In the genomic region with DNA sequence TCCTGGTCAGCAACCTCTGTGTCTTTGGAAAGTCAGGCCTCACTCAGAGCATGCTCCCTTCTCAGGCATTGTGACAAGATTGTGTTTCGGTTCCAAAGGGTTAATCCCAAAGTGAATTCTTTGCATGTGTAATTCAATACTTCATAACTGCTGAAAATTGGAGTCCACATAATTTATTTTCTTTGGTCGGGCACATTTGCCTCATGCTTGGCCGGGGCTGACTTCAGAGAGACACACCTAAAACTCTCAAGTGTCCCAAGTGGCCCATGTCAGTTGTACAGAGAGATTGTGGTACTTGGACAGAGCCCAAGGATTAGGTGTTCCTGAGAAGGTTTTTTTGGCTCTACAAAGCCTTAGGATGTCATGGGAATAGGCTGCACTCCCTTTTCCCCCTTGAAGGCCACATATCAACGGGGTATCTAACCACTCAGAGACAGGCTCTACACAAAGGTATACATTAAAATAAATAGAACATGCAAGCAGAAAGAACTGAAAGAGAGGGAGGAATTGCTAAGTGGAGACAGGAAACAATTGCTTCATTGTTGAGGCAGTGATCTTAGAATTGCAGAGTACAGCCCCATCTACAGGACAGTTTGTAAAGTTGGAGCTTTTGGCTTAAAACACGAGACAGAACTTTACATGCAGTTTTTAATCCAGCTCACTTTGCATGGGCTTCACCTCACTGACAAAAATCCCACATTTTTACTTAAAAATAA, we compare ENCODE assay signal across 8 cellular contexts.
DNase-seq lines count a peak whose midpoint lies in the region; ATAC-seq, FAIRE-seq and TF ChIP-seq lines count a peak whose summit lies in the region.

No MANE protein-coding gene starts in this region.

- H3K36me3 ChIP-seq in IMR-90 (ENCODE audit: control insufficient read depth, insufficient read depth, low read length) (no peaks in the 10 kb centered on the region), PC-9 (ENCODE audit: low read depth) (no peaks in the 10 kb centered on the region), endodermal cell (ENCODE audit: control insufficient read depth, insufficient read depth, low read length) (no peaks in the 10 kb centered on the region)

- in situ Hi-C loops in IMR-90 (cut with MboI; ENCODE audit: low sequenced_read_pairs): loop anchor here (5.0 kb wide), 1 partner anchor 1230 kb away; a partner anchor contains a TSS

- BruUV-seq in IMR-90 (replicated peaks; lab: Mats Ljungman, UMichigan) (no TSS peak), PC-9 (replicated peaks; lab: Mats Ljungman, UMichigan) (no TSS peak)

- H3K27ac Mint-ChIP-seq in endodermal cell: no peak overlapping the region
- peak overlapping the region; percentile 82 for H3K27ac Mint-ChIP-seq in mesothelial cell of epicardium

- H3K18ac ChIP-seq in IMR-90 (ENCODE audit: low read depth, low read length): peak overlapping the region; percentile 66

- peak; percentile 82 for DNase-seq in EH (ENCODE audit: low read depth)
- peak; percentile 89 for DNase-seq in IMR-90
- peak in 1 of 2 experiments; percentile 41 for DNase-seq in PC-9
- DNase-seq in endodermal cell: peak; percentile 59
- DNase-seq in mesothelial cell of epicardium (ENCODE audit: low spot score in 2 of 2, unreplicated experiment in 2 of 2): no peak
- DNase-seq in GM12891 (ENCODE audit: insufficient read length, low spot score): no peak
- no peak for DNase-seq in T1000 (lab: John Stamatoyannopoulos, UW)

- dilution Hi-C loops in IMR-90 (cut with HindIII; ENCODE audit: low sequenced_read_pairs, unreplicated experiment): no loop called here

- H3K56ac ChIP-seq in IMR-90 (ENCODE audit: extremely low read depth, insufficient read depth, low read length): peak overlapping the region; percentile 28

- intact Hi-C loops in IMR-90 (cut with micrococcal nuclease) (loop anchor here (1.0 to 10.0 kb wide), 6 partner anchors 155 to 1657 kb away; no protein-coding TSS in a partner anchor), PC-9 (cut with micrococcal nuclease; ENCODE audit: unreplicated experiment) (loop anchor here (2.0 to 10.0 kb wide), 4 partner anchors 65 to 563 kb away; no protein-coding TSS in a partner anchor)

- peak; percentile 90 for TF ChIP-seq RAD21 in IMR-90 (IDR thresholded peaks at IDR 0.05; ENCODE audit: low read length)

- peaks cover 6% of the 10 kb centered on the region; the same call in 1 of the 2 replicates for H3K9me1 ChIP-seq in IMR-90 (ENCODE audit: insufficient read depth, low read length)

- CTCF ChIA-PET in IMR-90 (lab: Yijun Ruan, JAX): interaction anchor here (0.5 to 1.5 kb wide), 11 partner anchors 9 to 1377 kb away, joined by 3 to 6 read pairs (median 3); no protein-coding TSS in a partner anchor
- CTCF ChIA-PET in PC-9 (lab: Charles Lee): interaction anchor here (0.9 kb wide), 1 partner anchor 67 kb away, joined by 3 read pairs; no protein-coding TSS in a partner anchor

- H4K5ac ChIP-seq in IMR-90 (ENCODE audit: low read depth, low read length): peak overlapping the region; percentile 46

- no peak overlapping the region for H2AK9ac ChIP-seq in IMR-90 (replicated peaks; ENCODE audit: low read depth, low read length, poor library complexity)

- H3K9me3 Mint-ChIP-seq in endodermal cell (no peaks in the 10 kb centered on the region), mesothelial cell of epicardium (no peaks in the 10 kb centered on the region)

- no peak overlapping the region for H3K4me3 Mint-ChIP-seq in endodermal cell
- no peak overlapping the region for H3K4me3 Mint-ChIP-seq in mesothelial cell of epicardium

- TF ChIP-seq POLR2A in IMR-90 (IDR thresholded peaks at IDR 0.05; ENCODE audit: low read depth, low read length) (no peak), GM12891 (IDR thresholded peaks at IDR 0.05; ENCODE audit: low read depth, low read length) (no peak)

- H3K9me3 ChIP-seq in IMR-90 (ENCODE audit: control insufficient read depth, insufficient read depth, low read length) (no peaks in the 10 kb centered on the region), PC-9 (ENCODE audit: insufficient read depth, low read depth) (no peaks in the 10 kb centered on the region; the same call in 1 of the 2 replicates), endodermal cell (ENCODE audit: control insufficient read depth, low read length) (no peaks in the 10 kb centered on the region)

- peak overlapping the region; percentile 83 for H2BK120ac ChIP-seq in IMR-90 (ENCODE audit: low read depth, low read length)

- H2BK5ac ChIP-seq in IMR-90 (ENCODE audit: low read depth, low read length, poor library complexity, severe bottlenecking): peak overlapping the region; percentile 79

- H3K9me2 ChIP-seq in PC-9 (ENCODE audit: insufficient read depth): no peaks in the 10 kb centered on the region

- peak overlapping the region; percentile 91 for H2BK20ac ChIP-seq in IMR-90 (ENCODE audit: low read depth, low read length)

- peak overlapping the region; percentile 32; the same call in 1 of the 2 replicates for H3K23ac ChIP-seq in IMR-90 (ENCODE audit: low read depth, low read length)

- H2BK15ac ChIP-seq in IMR-90 (ENCODE audit: low read depth, low read length): peak overlapping the region; percentile 79; the same call in 2 of the 3 replicates

- H3K27ac ChIP-seq in IMR-90 (ENCODE audit: insufficient read depth, low read length) (peak overlapping the region; percentile 43; the same call in 1 of the 2 replicates), PC-9 (no peak overlapping the region), endodermal cell (ENCODE audit: low read depth, low read length) (no peak overlapping the region)

- H3K36me3 Mint-ChIP-seq in endodermal cell (ENCODE audit: low read depth): no peaks in the 10 kb centered on the region
- H3K36me3 Mint-ChIP-seq in mesothelial cell of epicardium: no peaks in the 10 kb centered on the region

- H3K27me3 Mint-ChIP-seq in endodermal cell (ENCODE audit: insufficient read depth): no peaks in the 10 kb centered on the region
- no peaks in the 10 kb centered on the region for H3K27me3 Mint-ChIP-seq in mesothelial cell of epicardium (ENCODE audit: low read depth)

- POLR2A ChIA-PET in IMR-90 (lab: Charles Lee; ENCODE audit: unreplicated experiment): no interaction called here
- POLR2A ChIA-PET in PC-9 (lab: Charles Lee; ENCODE audit: unreplicated experiment): no interaction called here

- H3K79me1 ChIP-seq in IMR-90 (ENCODE audit: low read depth in 1 of 2, low read length in 2 of 2): no peaks in the 10 kb centered on the region

- H3K4me1 ChIP-seq in IMR-90 (ENCODE audit: control insufficient read depth, insufficient read depth, low read length) (peaks cover 12% of the 10 kb centered on the region), PC-9 (replicated peaks; ENCODE audit: insufficient read depth) (no peaks in the 10 kb centered on the region), endodermal cell (ENCODE audit: control insufficient read depth, insufficient read depth, low read length) (no peaks in the 10 kb centered on the region)

- H4K8ac ChIP-seq in IMR-90 (ENCODE audit: low read depth in 2 of 2, low read length in 2 of 2): peak overlapping the region in 1 of 2 experiments; percentile 62; a peak in 3 of 4 replicates

- ATAC-seq in GM21737 (IDR thresholded peaks at IDR 0.05; ENCODE audit: unreplicated experiment): peak; percentile 34
- ATAC-seq in IMR-90 (ENCODE audit: low read depth): peak; percentile 83

- H2AFZ ChIP-seq in IMR-90 (replicated peaks; ENCODE audit: low read length, poor library complexity) (peak overlapping the region; percentile 15), PC-9 (no peak overlapping the region)

- peak; percentile 82 for TF ChIP-seq CTCF in IMR-90 (conservative IDR thresholded peaks at IDR 0.05; ENCODE audit: low read depth, low read length)
- TF ChIP-seq CTCF in PC-9 (conservative IDR thresholded peaks at IDR 0.05): peak; percentile 70
- peak; percentile 85 for TF ChIP-seq CTCF in endodermal cell (conservative IDR thresholded peaks at IDR 0.05)
- TF ChIP-seq CTCF in mesothelial cell of epicardium (IDR thresholded peaks at IDR 0.05; ENCODE audit: unreplicated experiment): peak; percentile 57

- H3K27me3 ChIP-seq in IMR-90 (ENCODE audit: control insufficient read depth, insufficient read depth, low read length) (no peaks in the 10 kb centered on the region), PC-9 (ENCODE audit: insufficient read depth, low read depth) (no peaks in the 10 kb centered on the region), endodermal cell (ENCODE audit: control insufficient read depth, insufficient read depth, low read length, poor library complexity, severe bottlenecking) (no peaks in the 10 kb centered on the region)

- H3K9ac ChIP-seq in IMR-90 (ENCODE audit: low read depth, low read length): peak overlapping the region; percentile 8
- H3K9ac ChIP-seq in endodermal cell (ENCODE audit: extremely low read depth, low read length, poor library complexity, severe bottlenecking): no peak overlapping the region

- H3K14ac ChIP-seq in IMR-90 (replicated peaks; ENCODE audit: low read depth, low read length): peak overlapping the region; percentile 79

- peak overlapping the region; percentile 36; the same call in 1 of the 2 replicates for H2AK5ac ChIP-seq in IMR-90 (ENCODE audit: low read depth, low read length)

- H3K4me3 ChIP-seq in IMR-90 (ENCODE audit: insufficient read depth, low read depth, low read length): no peak overlapping the region
- H3K4me3 ChIP-seq in PC-9: no peak overlapping the region
- no peak overlapping the region for H3K4me3 ChIP-seq in endodermal cell (ENCODE audit: low read length)

- H4K20me1 ChIP-seq in IMR-90 (ENCODE audit: insufficient read depth, low read length) (no peaks in the 10 kb centered on the region), PC-9 (ENCODE audit: insufficient read depth) (no peaks in the 10 kb centered on the region)

- peak overlapping the region; percentile 56 for H4K91ac ChIP-seq in IMR-90 (ENCODE audit: insufficient read depth, low read depth, low read length)

- H3K4me2 ChIP-seq in IMR-90 (ENCODE audit: low read depth, low read length) (peak overlapping the region; percentile 70), PC-9 (no peak overlapping the region)

- H3K4me1 Mint-ChIP-seq in endodermal cell (peaks cover 29% of the 10 kb centered on the region), mesothelial cell of epicardium (peaks cover 51% of the 10 kb centered on the region)

- WGBS in IMR-90 (ENCODE audit: extremely low coverage in 2 of 2, insufficient read length in 1 of 2), 2 experiments: no CpG with 5 or more reads among the region's 5 CpGs
- 55 to 85% methylated on average over 3 to 5 of the region's 5 CpGs for WGBS in endodermal cell (ENCODE audit: insufficient coverage in 1 of 2, insufficient read length in 1 of 2), 2 experiments

- H3K4ac ChIP-seq in IMR-90 (ENCODE audit: low read depth, low read length): peak overlapping the region; percentile 69

- no peaks in the 10 kb centered on the region for H3F3A ChIP-seq in PC-9 (ENCODE audit: insufficient read depth, low read depth)

- FAIRE-seq in GM12891 (lab: Jason Lieb, UNC): no peak

- H3K79me2 ChIP-seq in PC-9 (ENCODE audit: low read depth): no peaks in the 10 kb centered on the region

TF ChIP-seq in IMR-90, 13 proteins besides CTCF, POLR2A, EP300 and RAD21 (continues in another document):
- TF ChIP-seq CEBPB (IDR thresholded peaks at IDR 0.05; ENCODE audit: low read depth, low read length) (peak; percentile 94), SMC3 (IDR thresholded peaks at IDR 0.05; ENCODE audit: low read depth, low read length) (peak; percentile 65)

TF ChIP-seq in GM12891, 5 proteins besides CTCF, POLR2A, EP300 and RAD21 (continues in another document):
- TF ChIP-seq POLR2AphosphoS5 (IDR thresholded peaks at IDR 0.05; ENCODE audit: low read depth, low read length) (no peak), POU2F2 (IDR thresholded peaks at IDR 0.05; ENCODE audit: low read depth, low read length) (no peak)

Comparison
In these comparisons a context has a peak if more than half of its experiments do, and no peak if none do; other contexts are left out.
1. DNase-seq: peak in EH (single experiment), IMR-90 (single experiment) and endodermal cell (single experiment); none in mesothelial cell of epicardium (0 of 2), GM12891 (single experiment) and T1000 (single experiment).
2. Peak in every context shown above with its lines, with median percentiles within 50 percentile points of each other: CTCF ChIP-seq.